Comparison of ENCODE assay signal across 17 cellular contexts in the genomic region with DNA sequence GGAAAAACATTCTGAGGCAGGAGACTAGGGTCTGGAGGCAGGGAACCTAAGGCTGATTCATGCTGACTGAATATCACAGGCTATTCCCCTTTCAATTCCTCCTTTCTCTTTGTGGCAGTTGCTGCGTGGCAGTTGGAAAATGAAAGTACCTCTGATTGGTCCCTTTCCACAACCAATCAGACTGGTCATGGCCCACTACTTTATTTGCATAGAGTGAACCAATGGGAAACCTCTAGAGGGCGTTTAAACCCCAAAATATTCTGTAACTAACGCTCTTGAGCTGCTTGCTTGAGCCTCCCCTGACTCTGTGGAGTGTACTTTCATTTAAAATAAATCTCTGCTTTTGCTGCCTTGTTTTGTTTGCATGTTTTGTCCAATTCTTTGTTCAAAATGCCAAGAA. TPM values are rescaled to one million over a fixed set of nuclear protein-coding genes. Genes with fewer than 3 reads are reported as not detected.
DNase-seq lines count a peak whose midpoint lies in the region; ATAC-seq and TF ChIP-seq lines count a peak whose summit lies in the region.
"Had no signal": no experiment of that assay in that cellular context is flagged by ENCODE, and none has a peak within 500 bp of the region (broad histone marks: within the 10 kb centered on the region; RNA-seq: fewer than 3 reads in every experiment).

No MANE protein-coding gene starts in this region.

- ATAC-seq in foreskin keratinocyte (peak; percentile 32), HG03025 (IDR thresholded peaks at IDR 0.05; ENCODE audit: low FRiP score, unreplicated experiment) (no peak), GM18502 (IDR thresholded peaks at IDR 0.05; ENCODE audit: poor library complexity, unreplicated experiment) (no peak)
- ATAC-seq: psoas muscle, T-helper 17 cell had no signal

- H3K27me3 ChIP-seq in foreskin keratinocyte: no peaks in the 10 kb centered on the region

- DNase-seq in DMS 273 (lab: John Stamatoyannopoulos, UW; ENCODE audit: unreplicated experiment): peak; percentile 21
- no peak for DNase-seq in DMS 273 treated with DMSO at 0.1 percent for 48 hours (lab: John Stamatoyannopoulos, UW)
- DNase-seq in HCEC 1CT: peak; percentile 15
- DNase-seq in RPMI8226: peak; percentile 45
- peak in 1 of 2 donors; percentile 15 for DNase-seq in foreskin keratinocyte
- DNase-seq in central memory CD4-positive, alpha-beta T cell: no peak
- DNase-seq: 8988T; activated CD4-positive, alpha-beta T cell treated with anti-CD3 and anti-CD28 coated beads, Interleukin-2, amount 10 ng/mL, durations not matched to agents 24 days and 14 days; activated T-cell treated with anti-CD3 and anti-CD28 coated beads, Interleukin-2, amount 50 U/mL, for 48 hours; dorsolateral prefrontal cortex; foreskin melanocyte; kidney; psoas muscle; T-helper 17 cell had no signal

- no peaks in the 10 kb centered on the region for H3K4me1 ChIP-seq in foreskin keratinocyte
- H3K4me1 ChIP-seq: psoas muscle had no signal

- H3K27ac ChIP-seq in foreskin keratinocyte: no peak overlapping the region
- H3K27ac ChIP-seq: dorsolateral prefrontal cortex, psoas muscle, thoracic aorta had no signal

- no peak for TF ChIP-seq CTCF in foreskin keratinocyte (conservative IDR thresholded peaks at IDR 0.05)

RNA-seq across cellular contexts. Expression of a gene that starts 27.7 kb away (rescaled TPM):
- total RNA-seq in foreskin keratinocyte: not detected in 2 replicates
- polyA plus RNA-seq in foreskin keratinocyte: not detected in 2 replicates
- total RNA-seq: activated CD4-positive, alpha-beta T cell treated with anti-CD3 and anti-CD28 coated beads, Interleukin-2, amount 10 ng/mL, durations not matched to agents 24 days and 14 days; dorsolateral prefrontal cortex; kidney; psoas muscle; T-helper 17 cell; thoracic aorta had no signal
- polyA plus RNA-seq: psoas muscle had no signal

RNA-seq across cellular contexts. Expression of a gene that starts 56.3 kb away (rescaled TPM):
- 14.9 and 15.1 TPM in 2 replicates for total RNA-seq in foreskin keratinocyte
- polyA plus RNA-seq in foreskin keratinocyte: 1.5 and 1.9 TPM in 2 replicates

Comparison
In these comparisons a context has a peak if more than half of its experiments do, and no peak if none do; other contexts are left out.
1. DNase-seq: peak in DMS 273 (single experiment), HCEC 1CT (single experiment) and RPMI8226 (single experiment); none in DMS 273 treated with DMSO at 0.1 percent for 48 hours (single experiment) and central memory CD4-positive, alpha-beta T cell (single experiment).